8 cellular contexts compared by ENCODE assay signal in genomic region chr9:127714916-127715442, GRCh38. TPM values are rescaled to one million over a fixed set of nuclear protein-coding genes. Genes with fewer than 3 reads are reported as not detected.
A peak's percentile ranks its signal among the peaks of the same experiment; 100 is the strongest.
DNase-seq lines count a peak whose midpoint lies in the region; ATAC-seq and TF ChIP-seq lines count a peak whose summit lies in the region.

No MANE protein-coding gene starts in this region.

- no peak for TF ChIP-seq POLR2A in ovary (IDR thresholded peaks at IDR 0.05)

- CTCF ChIA-PET in T-cell (lab: Charles Lee), result interaction anchor here (0.6 to 2.3 kb wide), 5 partner anchors 20 to 259 kb away, joined by 3 to 20 read pairs (median 3); partner anchors contain the start of gene TOR2A (in 2 of the 2)

- DNase-seq in AG09309 (ENCODE audit: low read depth), result no peak
- no peak for DNase-seq in T-cell
- DNase-seq in fibroblast of pulmonary artery (ENCODE audit: low read depth), result no peak
- DNase-seq in ovary, result peak in 2 of 5 donors; percentile 50 to 57
- no peak for DNase-seq in Ammon's horn (ENCODE audit: low spot score)
- DNase-seq in NOMO-1 treated with dmso at 0.1 percent for 144 hours (lab: John Stamatoyannopoulos, UW; ENCODE audit: unreplicated experiment), result no peak

- peak overlapping the region in 1 of 2 donors; percentile 71 for H3K27ac ChIP-seq in ovary

- TF ChIP-seq CTCF in AG09309 (IDR thresholded peaks at IDR 0.05; ENCODE audit: control insufficient read depth, insufficient read depth, low read depth, low read length, missing control alignments) (no peak), fibroblast of pulmonary artery (IDR thresholded peaks at IDR 0.05; ENCODE audit: low read length, missing control alignments) (no peak), ovary (IDR thresholded peaks at IDR 0.05) (no peak)

- intact Hi-C loops in ovary (cut with DNase I), result no loop called here

- 0 to 1% (median 0%) methylated on average over 23 to 48 of the region's 48 CpGs for WGBS in ovary, 3 donors

- H3K9me3 Mint-ChIP-seq in T-cell, result no peaks in the 10 kb centered on the region

- no peaks in the 10 kb centered on the region for H3K36me3 ChIP-seq in ovary

- peaks cover 35 to 47% (median 36%) of the 10 kb centered on the region in 3 donors for H3K4me1 Mint-ChIP-seq in T-cell

- H3K27me3 Mint-ChIP-seq in T-cell, result no peaks in the 10 kb centered on the region

- peak overlapping the region; percentile 82 for H3K4me3 ChIP-seq in AG09309 (ENCODE audit: control insufficient read depth, low read depth, low read length)
- peak overlapping the region; percentile 85 for H3K4me3 ChIP-seq in fibroblast of pulmonary artery (replicated peaks; ENCODE audit: low read depth, low read length)
- peak overlapping the region; percentile 77 for H3K4me3 ChIP-seq in ovary

- H3K4me1 ChIP-seq in ovary (ENCODE audit: insufficient read depth), result peaks cover 8% of the 10 kb centered on the region

- peak overlapping the region; percentile 94 to 98 (median 98) for H3K4me3 Mint-ChIP-seq in T-cell

- ATAC-seq in GM21381 (IDR thresholded peaks at IDR 0.05; ENCODE audit: unreplicated experiment) (peak; percentile 7), T-cell (replicated peaks in 1 of 4) (peak; percentile 6 to 13 (median 10)), HG03442 (IDR thresholded peaks at IDR 0.05; ENCODE audit: unreplicated experiment) (no peak)

- H3K36me3 Mint-ChIP-seq in T-cell, result no peaks in the 10 kb centered on the region

- no peaks in the 10 kb centered on the region for H3K27me3 ChIP-seq in ovary

- POLR2A ChIA-PET in T-cell (lab: Charles Lee), result interaction anchor here in 1 of 2 donors (0.7 kb wide), 1 partner anchor 11 kb away, joined by 3 read pairs; no protein-coding TSS in a partner anchor

- H3K27ac Mint-ChIP-seq in T-cell, result peak overlapping the region in 1 of 2 donors; percentile 95

- H3K9me3 ChIP-seq in ovary, result no peaks in the 10 kb centered on the region

- no peak for TF ChIP-seq EP300 in ovary (IDR thresholded peaks at IDR 0.05)

RNA-seq across cellular contexts. Expression of gene PTRH1, which starts 0.5 kb away (rescaled TPM):
- total RNA-seq in T-cell, result 10 to 100 TPM in 4 of 5 donors, 1 to 10 TPM in 1; 4.4 to 15.9 (median 12.9) TPM
- total RNA-seq in ovary, result 10 to 100 TPM in 5 of 7 donors, 1 to 10 TPM in 2; 5.7 to 27.7 (median 11.1) TPM
- 10 to 100 TPM in 1 of 2 donors, 1 to 10 TPM in 1; 1.0 to 12.9 TPM for polyA plus RNA-seq in ovary

RNA-seq across cellular contexts. Expression of gene TTC16, which starts 0.9 kb away (rescaled TPM):
- total RNA-seq in T-cell, result 10 to 100 TPM in 1 of 5 donors, 1 to 10 TPM in 4; 4.6 to 31.8 (median 6.2) TPM
- 1 to 10 TPM in 1 of 7 donors, under 1 TPM in 3, not detected in 3; under 0.01 to 5.9 (median 0.34) TPM for total RNA-seq in ovary
- under 1 TPM; 0.06 to 0.08 TPM for polyA plus RNA-seq in ovary

RNA-seq across cellular contexts. Expression of gene CFAP157, which starts 8.2 kb away (rescaled TPM):
- total RNA-seq in T-cell, result under 1 TPM in 3 of 5 donors, not detected in 2; 0.13 to 0.44 (median 0.40) TPM
- total RNA-seq in ovary, result 10 to 100 TPM in 1 of 7 donors, 1 to 10 TPM in 4, under 1 TPM in 2; 0.63 to 99.0 (median 4.2) TPM
- polyA plus RNA-seq in ovary, result under 1 TPM; 0.22 to 0.53 TPM

RNA-seq across cellular contexts. Expression of gene TOR2A, which starts 20.1 kb away (rescaled TPM):
- total RNA-seq in T-cell (10 to 100 TPM in 3 of 5 donors, 1 to 10 TPM in 2; 7.7 to 18.4 (median 15.5) TPM), ovary (10 to 100 TPM in 3 of 7 donors, 1 to 10 TPM in 4; 8.8 to 12.2 (median 9.9) TPM)
- polyA plus RNA-seq in ovary, result 10 to 100 TPM in 1 of 2 donors, 1 to 10 TPM in 1; 2.8 to 12.6 TPM
